19 cellular contexts compared by ENCODE assay signal in genomic region chr22:23164091-23164490, GRCh38. TPM values are rescaled to one million over a fixed set of nuclear protein-coding genes. Genes with fewer than 3 reads are reported as not detected.
DNase-seq lines count a peak whose midpoint lies in the region; ATAC-seq, FAIRE-seq and TF ChIP-seq lines count a peak whose summit lies in the region.
"Had no signal": no experiment of that assay in that cellular context is flagged by ENCODE, and none has a peak within 500 bp of the region (broad histone marks: within the 10 kb centered on the region; RNA-seq: fewer than 3 reads in every experiment).

No MANE protein-coding gene starts in this region.

- H3K4me1 ChIP-seq in right lobe of liver: peaks cover 0 to 29% (median 10%) of the 10 kb centered on the region in 4 donors

- peak; percentile 72 for FAIRE-seq in bronchial epithelial cell (lab: Jason Lieb, UNC)
- FAIRE-seq: H1 had no signal

- no peak overlapping the region for H3K4me3 ChIP-seq in bronchial epithelial cell (ENCODE audit: low read depth, low read length)
- no peak overlapping the region for H3K4me3 ChIP-seq in right lobe of liver
- peak overlapping the region in 1 of 59 donors; percentile 19 for H3K4me3 ChIP-seq in dorsolateral prefrontal cortex

- H3K9me3 ChIP-seq in right lobe of liver: no peaks in the 10 kb centered on the region

- H3K36me3 ChIP-seq in bronchial epithelial cell (ENCODE audit: control insufficient read depth, insufficient read depth, low read length) (no peaks in the 10 kb centered on the region), right lobe of liver (no peaks in the 10 kb centered on the region)

- H3K27me3 ChIP-seq in bronchial epithelial cell (ENCODE audit: control insufficient read depth, insufficient read depth, low read length) (no peaks in the 10 kb centered on the region), right lobe of liver (no peaks in the 10 kb centered on the region), dorsolateral prefrontal cortex (no peaks in the 10 kb centered on the region)

- 16% methylated on average over 6 of the region's 11 CpGs for WGBS in right lobe of liver (ENCODE audit: insufficient coverage, low coverage, low lambda C conversion rate, missing lambda C conversion rate)

- ATAC-seq in right lobe of liver: peak; percentile 39 to 61 (median 56)
- peak; percentile 38 for ATAC-seq in sciatic nerve
- ATAC-seq in GM21526 (IDR thresholded peaks at IDR 0.05; ENCODE audit: low FRiP score, unreplicated experiment): no peak
- ATAC-seq in left ventricle myocardium superior: no peak

- intact Hi-C loops in right lobe of liver (cut with DNase I): loop anchor here in 1 of 2 donors (10.0 kb wide), 1 partner anchor 221 kb away; no protein-coding TSS in a partner anchor
- intact Hi-C loops in sciatic nerve (cut with DNase I): no loop called here
- intact Hi-C loops in dorsolateral prefrontal cortex (cut with DNase I): no loop called here
- intact Hi-C loops in left ventricle myocardium superior (cut with micrococcal nuclease): no loop called here

- TF ChIP-seq CTCF in bronchial epithelial cell (IDR thresholded peaks at IDR 0.05; ENCODE audit: insufficient read depth, low read length, severe bottlenecking) (no peak), right lobe of liver (IDR thresholded peaks at IDR 0.05) (no peak), dorsolateral prefrontal cortex (IDR thresholded peaks at IDR 0.05 in 54 of 56, conservative IDR thresholded peaks at IDR 0.05 in 2 of 56; ENCODE audit: low read depth in 1 of 56, partially characterized antibody in 56 of 56) (no peak)

- no peak for TF ChIP-seq POLR2A in right lobe of liver (IDR thresholded peaks at IDR 0.05)

- DNase-seq in DMS 273 (lab: John Stamatoyannopoulos, UW; ENCODE audit: unreplicated experiment): peak; percentile 69
- DNase-seq in bronchial epithelial cell (ENCODE audit: low read depth): no peak
- no peak for DNase-seq in right lobe of liver
- no peak for DNase-seq in sciatic nerve (ENCODE audit: low spot score)
- no peak for DNase-seq in NCI-H345 (lab: John Stamatoyannopoulos, UW)
- DNase-seq in dorsolateral prefrontal cortex: no peak
- no peak for DNase-seq in left ventricle myocardium superior
- DNase-seq: DMS153, NCI-H1048, NCI-H226, NCI-H69, OCI-M1, SHP77 treated with DMSO at 0.1 percent for 48 hours had no signal

- no peak overlapping the region for H3K27ac ChIP-seq in right lobe of liver
- H3K27ac ChIP-seq in dorsolateral prefrontal cortex: peak overlapping the region in 16 of 59 donors; percentile 13 to 86 (median 36)
- H3K27ac ChIP-seq: KMS-11 had no signal

RNA-seq across cellular contexts. Expression of gene BCR, which starts 16.2 kb away (rescaled TPM):
- total RNA-seq in bronchial epithelial cell (114 and 118 TPM in 2 replicates), right lobe of liver (10 to 100 TPM; 22.7 to 28.8 (median 24.3) TPM), sciatic nerve (101 TPM), dorsolateral prefrontal cortex (100 to 1,000 TPM in 90 of 120 experiments, 10 to 100 TPM in 30; 54.7 to 211 (median 113) TPM), left ventricle myocardium superior (25.0 TPM)

RNA-seq across cellular contexts. Expression of gene RAB36, which starts 18.8 kb away (rescaled TPM):
- total RNA-seq in bronchial epithelial cell (0.26 and 0.77 TPM in 2 replicates), right lobe of liver (under 1 TPM; 0.07 to 0.65 (median 0.19) TPM), sciatic nerve (7.5 TPM), dorsolateral prefrontal cortex (10 to 100 TPM in 101 of 120 experiments, 1 to 10 TPM in 19; 7.2 to 20.6 (median 12.3) TPM), left ventricle myocardium superior (0.74 TPM)

RNA-seq across cellular contexts. Expression of gene RSPH14, which starts 22.3 kb away (rescaled TPM):
- total RNA-seq in bronchial epithelial cell (not detected in 2 replicates), right lobe of liver (not detected), sciatic nerve (1.4 TPM), dorsolateral prefrontal cortex (10 to 100 TPM in 84 of 120 experiments, 1 to 10 TPM in 36; 3.0 to 22.3 (median 11.9) TPM), left ventricle myocardium superior (not detected)
- total RNA-seq: A673, M059J, RPMI7951 had no signal

Comparison
In these comparisons a context has a peak if more than half of its experiments do, and no peak if none do; other contexts are left out.
1. ATAC-seq: peak in right lobe of liver (4 of 4) and sciatic nerve (single experiment); none in GM21526 (single experiment) and left ventricle myocardium superior (single experiment).